In the genomic region with DNA sequence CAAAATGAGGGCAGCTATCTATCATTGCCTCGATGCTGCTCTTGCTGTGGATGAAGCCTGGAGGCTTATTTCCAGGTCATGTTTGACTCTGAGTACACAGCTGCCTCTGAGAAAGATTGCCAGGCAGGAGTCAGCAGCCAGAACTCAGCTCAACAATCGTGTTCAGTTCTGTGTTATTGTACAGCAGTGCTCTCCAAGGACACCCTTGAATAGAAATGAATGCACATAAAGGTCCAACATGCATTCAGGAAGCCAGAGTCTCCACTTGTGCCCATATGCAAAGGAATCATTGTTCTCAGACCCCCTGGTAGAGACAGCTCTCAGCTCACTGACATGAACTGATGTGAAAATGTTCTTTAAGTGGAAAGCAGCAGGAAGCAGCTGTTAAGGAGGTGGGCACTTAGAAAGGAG, we compare ENCODE assay signal across 9 cellular contexts.
DNase-seq lines count a peak whose midpoint lies in the region; ATAC-seq and TF ChIP-seq lines count a peak whose summit lies in the region.
"Had no signal": no experiment of that assay in that cellular context is flagged by ENCODE, and none has a peak within 500 bp of the region (broad histone marks: within the 10 kb centered on the region; RNA-seq: fewer than 3 reads in every experiment).

No MANE protein-coding gene starts in this region.

- TF ChIP-seq POLR2A in esophagus squamous epithelium (IDR thresholded peaks at IDR 0.05) (no peak), Peyer's patch (IDR thresholded peaks at IDR 0.05) (no peak)

- in situ Hi-C loops in GM23248 (cut with MboI) = no loop called here

- intact Hi-C loops in esophagus squamous epithelium (cut with DNase I) = no loop called here

- no peak for ATAC-seq in HG03135 (IDR thresholded peaks at IDR 0.05; ENCODE audit: unreplicated experiment)

- WGBS in GM23248 (ENCODE audit: low coverage in 1 of 2, low lambda C conversion rate in 2 of 2, missing lambda C conversion rate in 2 of 2), 2 experiments = 0 to 4% methylated on average over 2 of the region's 2 CpGs
- WGBS in esophagus squamous epithelium, 2 donors = 0% methylated on average over 2 of the region's 2 CpGs; no CpG with 5 or more reads in 1 of the 2 donors

- H3K4me2 ChIP-seq in GM23248 (ENCODE audit: unreplicated experiment) (peak overlapping the region; percentile 85), parathyroid adenoma (ENCODE audit: low read length) (no peak overlapping the region)

- no peaks in the 10 kb centered on the region for H3K9me3 ChIP-seq in GM23248 (ENCODE audit: low read depth)
- H3K9me3 ChIP-seq in esophagus squamous epithelium = no peaks in the 10 kb centered on the region
- no peaks in the 10 kb centered on the region for H3K9me3 ChIP-seq in parathyroid adenoma (ENCODE audit: control insufficient read depth, low read length)
- no peaks in the 10 kb centered on the region for H3K9me3 ChIP-seq in Peyer's patch

- H3K9me2 ChIP-seq in GM23248 (ENCODE audit: insufficient read depth) = no peaks in the 10 kb centered on the region

- peak overlapping the region; percentile 80 for H3K27ac ChIP-seq in GM23248
- H3K27ac ChIP-seq in esophagus squamous epithelium = peak overlapping the region in 3 of 4 donors; percentile 13 to 74 (median 73)
- H3K27ac ChIP-seq in parathyroid adenoma = no peak overlapping the region
- H3K27ac ChIP-seq in Peyer's patch = peak overlapping the region in 2 of 4 donors; percentile 31 to 46

- no peak for TF ChIP-seq CTCF in esophagus squamous epithelium (IDR thresholded peaks at IDR 0.05)
- no peak for TF ChIP-seq CTCF in parathyroid adenoma (IDR thresholded peaks at IDR 0.05)
- TF ChIP-seq CTCF in Peyer's patch (IDR thresholded peaks at IDR 0.05) = no peak

- H3F3A ChIP-seq in GM23248 (ENCODE audit: insufficient read depth) = peaks cover 58% of the 10 kb centered on the region

- no peaks in the 10 kb centered on the region for H4K20me1 ChIP-seq in GM23248 (ENCODE audit: insufficient read depth)

- H3K79me2 ChIP-seq in GM23248 (ENCODE audit: insufficient read depth) (no peaks in the 10 kb centered on the region), parathyroid adenoma (no peaks in the 10 kb centered on the region)

- H2AFZ ChIP-seq in GM23248 (no peak overlapping the region), parathyroid adenoma (peak overlapping the region; percentile 13)

- H3K36me3 ChIP-seq in GM23248 (ENCODE audit: low read depth) (no peaks in the 10 kb centered on the region), esophagus squamous epithelium (no peaks in the 10 kb centered on the region), parathyroid adenoma (ENCODE audit: control insufficient read depth, insufficient read depth, low read length) (no peaks in the 10 kb centered on the region), Peyer's patch (no peaks in the 10 kb centered on the region)

- H3K9ac ChIP-seq in GM23248 (0 out of 2 replicates have a peak overlapping the region, but pooled peaks have one; percentile 71), parathyroid adenoma (no peak overlapping the region)

- no peak overlapping the region; the same call in 1 of the 2 replicates for H3K4me3 ChIP-seq in GM23248
- H3K4me3 ChIP-seq in esophagus squamous epithelium = no peak overlapping the region
- no peak overlapping the region for H3K4me3 ChIP-seq in parathyroid adenoma (ENCODE audit: low read depth, low read length)
- H3K4me3 ChIP-seq in Peyer's patch = no peak overlapping the region

- H3K27me3 ChIP-seq in GM23248 (replicated peaks; ENCODE audit: insufficient read depth) (no peaks in the 10 kb centered on the region), esophagus squamous epithelium (peaks cover 0 to 10% (median 0%) of the 10 kb centered on the region in 4 donors), parathyroid adenoma (ENCODE audit: control insufficient read depth, insufficient read depth, low read length) (no peaks in the 10 kb centered on the region), Peyer's patch (no peaks in the 10 kb centered on the region)

- DNase-seq in GM23248 (peak; percentile 53), NCI-H446 treated with DMSO at 0.1 percent for 48 hours (lab: John Stamatoyannopoulos, UW) (peak; percentile 72), esophagus squamous epithelium (lab: John Stamatoyannopoulos, UW) (no peak), Peyer's patch (no peak), iPS-NIHi7 (ENCODE audit: extremely low spot score) (no peak), cerebellar nuclear complex (lab: John Stamatoyannopoulos, UW) (no peak)
- DNase-seq: CD8-positive, alpha-beta memory T cell had no signal

- peaks cover 51% of the 10 kb centered on the region for H3K4me1 ChIP-seq in GM23248 (ENCODE audit: insufficient read depth)
- peaks cover 15 to 43% (median 30%) of the 10 kb centered on the region in 3 donors for H3K4me1 ChIP-seq in esophagus squamous epithelium
- H3K4me1 ChIP-seq in parathyroid adenoma = peaks cover 23% of the 10 kb centered on the region
- peaks cover 0 to 25% (median 0%) of the 10 kb centered on the region in 4 donors for H3K4me1 ChIP-seq in Peyer's patch

Comparison
In these comparisons a context has a peak if more than half of its experiments do, and no peak if none do; other contexts are left out.
1. DNase-seq: peak in GM23248 (single experiment) and NCI-H446 treated with DMSO at 0.1 percent for 48 hours (single experiment); none in esophagus squamous epithelium (single experiment), Peyer's patch (0 of 3), iPS-NIHi7 (single experiment) and cerebellar nuclear complex (0 of 2).